Comparison of ENCODE assay signal across 8 cellular contexts in the genomic region with DNA sequence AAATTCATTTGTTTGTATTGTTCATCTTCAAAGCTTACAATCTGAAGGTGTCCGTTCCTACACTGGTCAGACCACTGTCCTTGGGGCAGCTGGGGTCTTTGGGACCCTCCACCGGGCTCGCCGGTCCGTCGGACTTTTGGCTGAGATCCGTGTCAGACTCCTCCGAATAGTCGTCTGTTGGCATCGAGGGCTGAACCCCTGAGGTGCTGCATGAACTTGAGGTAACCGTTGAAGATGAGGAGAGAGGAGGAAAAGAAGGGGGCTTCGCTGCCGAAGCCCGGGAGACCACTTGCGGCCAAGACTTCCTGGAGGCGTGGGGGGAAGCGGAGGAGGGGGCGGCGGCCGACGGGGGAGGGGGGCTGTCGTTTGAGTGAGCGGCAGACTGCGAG.
DNase-seq lines count a peak whose midpoint lies in the region; ATAC-seq and TF ChIP-seq lines count a peak whose summit lies in the region.

No MANE protein-coding gene starts in this region.

- H3K9me3 Mint-ChIP-seq in stimulated activated naive CD8-positive, alpha-beta T cell treated with anti-CD3 and anti-CD28 coated beads, Interleukin-15, Interleukin-2, amounts not matched to agents 100 ng/mL and 50 ng/mL, for 24 hours, result no peaks in the 10 kb centered on the region
- H3K9me3 Mint-ChIP-seq in brain, result peaks cover 0 to 4% (median 3%) of the 10 kb centered on the region in 5 experiments
- H3K9me3 Mint-ChIP-seq in mesothelial cell of epicardium, result no peaks in the 10 kb centered on the region

- no peak for DNase-seq in stimulated activated naive CD8-positive, alpha-beta T cell treated with anti-CD3 and anti-CD28 coated beads, Interleukin-15, Interleukin-2, amounts not matched to agents 100 U/mL and 50 U/mL, for 24 hours
- DNase-seq in mesothelial cell of epicardium (ENCODE audit: low spot score in 2 of 2, unreplicated experiment in 2 of 2), result no peak
- no peak for DNase-seq in NCI-H1048 (lab: John Stamatoyannopoulos, UW)
- no peak for DNase-seq in D341Med (ENCODE audit: low spot score)

- H3K4me1 Mint-ChIP-seq in stimulated activated naive CD8-positive, alpha-beta T cell treated with anti-CD3 and anti-CD28 coated beads, Interleukin-15, Interleukin-2, amounts not matched to agents 100 ng/mL and 50 ng/mL, for 24 hours (ENCODE audit: low read depth), result peaks cover 24% of the 10 kb centered on the region
- peaks cover 72% of the 10 kb centered on the region for H3K4me1 Mint-ChIP-seq in brain
- peaks cover 18% of the 10 kb centered on the region for H3K4me1 Mint-ChIP-seq in mesothelial cell of epicardium

- TF ChIP-seq CTCF in brain (conservative IDR thresholded peaks at IDR 0.05) (no peak), mesothelial cell of epicardium (IDR thresholded peaks at IDR 0.05; ENCODE audit: unreplicated experiment) (no peak)

- ATAC-seq in stimulated activated naive CD8-positive, alpha-beta T cell treated with anti-CD3 and anti-CD28 coated beads, Interleukin-15, Interleukin-2, amounts not matched to agents 100 U/mL and 50 U/mL, for 24 hours, result no peak
- no peak for ATAC-seq in HG02973 (IDR thresholded peaks at IDR 0.05; ENCODE audit: unreplicated experiment)
- no peak for ATAC-seq in GM21619 (IDR thresholded peaks at IDR 0.05; ENCODE audit: unreplicated experiment)

- peak overlapping the region; percentile 83 for H3K27ac Mint-ChIP-seq in stimulated activated naive CD8-positive, alpha-beta T cell treated with anti-CD3 and anti-CD28 coated beads, Interleukin-15, Interleukin-2, amounts not matched to agents 100 ng/mL and 50 ng/mL, for 24 hours
- H3K27ac Mint-ChIP-seq in brain, result peak overlapping the region; percentile 50 to 96 (median 80)
- H3K27ac Mint-ChIP-seq in mesothelial cell of epicardium, result peak overlapping the region; percentile 63

- H3K27me3 Mint-ChIP-seq in stimulated activated naive CD8-positive, alpha-beta T cell treated with anti-CD3 and anti-CD28 coated beads, Interleukin-15, Interleukin-2, amounts not matched to agents 100 ng/mL and 50 ng/mL, for 24 hours, result peaks cover 22% of the 10 kb centered on the region
- H3K27me3 Mint-ChIP-seq in brain, result peaks cover 3% of the 10 kb centered on the region
- no peaks in the 10 kb centered on the region for H3K27me3 Mint-ChIP-seq in mesothelial cell of epicardium (ENCODE audit: low read depth)

- no peaks in the 10 kb centered on the region for H3K36me3 Mint-ChIP-seq in stimulated activated naive CD8-positive, alpha-beta T cell treated with anti-CD3 and anti-CD28 coated beads, Interleukin-15, Interleukin-2, amounts not matched to agents 100 ng/mL and 50 ng/mL, for 24 hours (ENCODE audit: low read depth)
- peaks cover 46% of the 10 kb centered on the region for H3K36me3 Mint-ChIP-seq in brain
- peaks cover 41% of the 10 kb centered on the region for H3K36me3 Mint-ChIP-seq in mesothelial cell of epicardium

- H3K4me3 Mint-ChIP-seq in stimulated activated naive CD8-positive, alpha-beta T cell treated with anti-CD3 and anti-CD28 coated beads, Interleukin-15, Interleukin-2, amounts not matched to agents 100 ng/mL and 50 ng/mL, for 24 hours, result peak overlapping the region; percentile 84
- H3K4me3 Mint-ChIP-seq in brain (peak overlapping the region; percentile 82 to 89 (median 85)), mesothelial cell of epicardium (peak overlapping the region; percentile 66)
